8 cellular contexts compared by ENCODE assay signal in the genomic region with DNA sequence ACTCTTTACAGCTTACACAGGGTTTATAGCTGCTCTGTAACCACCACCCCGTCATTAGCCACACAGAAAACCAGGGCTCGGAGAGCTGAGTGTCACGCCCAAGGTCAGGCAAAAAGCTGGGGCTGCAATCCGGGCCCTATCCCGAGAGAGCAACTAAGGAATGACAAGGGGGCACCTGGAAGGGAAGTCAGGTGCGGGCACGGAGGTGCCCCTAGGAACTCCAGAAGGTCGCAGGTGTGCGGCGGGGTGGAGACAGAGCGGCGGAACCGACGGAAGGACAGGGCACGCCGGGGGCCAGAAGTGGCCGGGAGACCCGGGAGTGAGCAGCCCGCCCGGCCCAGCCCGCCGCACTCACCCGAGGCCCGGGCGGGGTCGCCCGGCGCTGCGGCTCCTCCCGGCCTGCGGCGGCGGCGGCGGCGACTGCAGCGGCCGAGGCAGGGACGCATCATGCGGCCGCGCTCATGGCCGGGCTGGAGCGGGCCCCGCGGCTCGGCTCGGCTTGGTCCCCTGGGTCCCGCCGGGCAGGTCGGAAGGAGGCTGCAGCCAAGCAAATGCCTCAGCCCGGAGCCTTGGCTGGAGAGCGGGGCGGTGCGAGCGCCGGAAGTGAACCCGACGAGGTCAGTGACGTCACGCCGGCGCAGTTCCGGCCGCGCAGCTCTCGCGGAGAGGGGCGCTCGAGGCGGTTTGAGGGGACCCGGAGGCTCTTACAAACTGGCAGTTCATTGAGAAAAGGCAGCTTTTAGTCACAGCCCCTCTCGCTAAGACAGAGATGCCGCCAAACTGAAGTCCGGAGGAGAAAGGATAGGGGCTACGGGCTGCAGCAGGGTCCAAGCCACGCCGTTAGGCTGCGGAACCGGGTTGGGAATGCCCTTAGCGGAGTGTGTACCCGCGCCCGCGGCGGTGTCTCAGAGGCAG. TPM values are rescaled to one million over a fixed set of nuclear protein-coding genes. Genes with fewer than 3 reads are reported as not detected.
DNase-seq lines count a peak whose midpoint lies in the region; ATAC-seq and TF ChIP-seq lines count a peak whose summit lies in the region.

A gene with protein sequence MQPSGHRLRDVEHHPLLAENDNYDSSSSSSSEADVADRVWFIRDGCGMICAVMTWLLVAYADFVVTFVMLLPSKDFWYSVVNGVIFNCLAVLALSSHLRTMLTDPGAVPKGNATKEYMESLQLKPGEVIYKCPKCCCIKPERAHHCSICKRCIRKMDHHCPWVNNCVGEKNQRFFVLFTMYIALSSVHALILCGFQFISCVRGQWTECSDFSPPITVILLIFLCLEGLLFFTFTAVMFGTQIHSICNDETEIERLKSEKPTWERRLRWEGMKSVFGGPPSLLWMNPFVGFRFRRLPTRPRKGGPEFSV (minus strand): TSS at position 605 of the 915 bp plus-strand sequence. CDS start 20,917 bp downstream, outside the sequence.

- H3K4me3 Mint-ChIP-seq in T-cell (peak within 1 kb of the TSS; percentile 95 to 97 (median 97)), progenitor cell of endocrine pancreas (ENCODE audit: low read depth) (peak within 1 kb of the TSS; percentile 98)

- POLR2A ChIA-PET in T-cell (lab: Charles Lee), result interaction anchor here (0.6 to 4.5 kb wide), 7 partner anchors 16 to 896 kb away, joined by 3 to 19 read pairs (median 7); partner anchors contain the start of gene KIAA0513 (in 1 of the 2)

- DNase-seq in GM10266 (ENCODE audit: extremely low spot score) (peak; percentile 96), HFF-Myc (ENCODE audit: extremely low read depth, low read depth) (no peak), NB4 (ENCODE audit: low read depth) (peak; percentile 94), T-cell (peak; percentile 67 to 88 (median 81)), heart left ventricle (peak; percentile 91 to 95 (median 92)), progenitor cell of endocrine pancreas (ENCODE audit: low spot score, unreplicated experiment) (peak; percentile 72), upper lobe of right lung (peak; percentile 94)

- TF ChIP-seq POLR2A in NB4 (IDR thresholded peaks at IDR 0.05; ENCODE audit: extremely low read depth, insufficient read length) (peak; percentile 93), heart left ventricle (IDR thresholded peaks at IDR 0.05) (peak; percentile 43 to 87)

- intact Hi-C loops in heart left ventricle (cut with DNase I), result loop anchor here in 2 of 10 donors (1.0 to 5.0 kb wide), 2 partner anchors 16 to 76 kb away; partner anchors contain the start of gene KIAA0513 (in 2 of the 2)
- intact Hi-C loops in upper lobe of right lung (cut with DNase I), result no loop called here

- H3K27me3 Mint-ChIP-seq in T-cell, result no peaks in the 10 kb centered on the region
- no peaks in the 10 kb centered on the region for H3K27me3 Mint-ChIP-seq in progenitor cell of endocrine pancreas

- H3K4me1 Mint-ChIP-seq in T-cell (peaks cover 40 to 45% (median 44%) of the 10 kb centered on the region in 3 donors), progenitor cell of endocrine pancreas (ENCODE audit: low read depth) (peaks cover 55% of the 10 kb centered on the region)

- whole genome bisulfite sequencing in adipose tissue, 3 donors, result 0 to 1% (median 0%) methylated on average over 66 to 86 of the region's 86 CpGs
- 0 to 1% (median 0%) methylated on average over 29 to 86 of the region's 86 CpGs for WGBS in heart left ventricle, 4 donors

- H3K27ac Mint-ChIP-seq in T-cell (peak within 1 kb of the TSS; percentile 97), progenitor cell of endocrine pancreas (peak within 1 kb of the TSS; percentile 98)

- ATAC-seq in T-cell (replicated peaks in 1 of 4), result peak; percentile 93 to 96 (median 94)
- ATAC-seq in heart left ventricle, result peak; percentile 90 to 97 (median 96)
- peak; percentile 96 for ATAC-seq in upper lobe of right lung

- no peaks in the 10 kb centered on the region for H3K27me3 ChIP-seq in heart left ventricle
- no peaks in the 10 kb centered on the region for H3K27me3 ChIP-seq in upper lobe of right lung

- H3K36me3 ChIP-seq in heart left ventricle (peaks cover 0 to 6% (median 0%) of the 10 kb centered on the region in 9 donors), upper lobe of right lung (peaks cover 6% of the 10 kb centered on the region)

- H3K4me1 ChIP-seq in heart left ventricle (peaks cover 6 to 69% (median 29%) of the 10 kb centered on the region in 12 donors), upper lobe of right lung (peaks cover 51% of the 10 kb centered on the region)

- H3K9me3 ChIP-seq in heart left ventricle (no peaks in the 10 kb centered on the region), upper lobe of right lung (no peaks in the 10 kb centered on the region)

- no peaks in the 10 kb centered on the region for H3K9me3 Mint-ChIP-seq in T-cell
- peaks cover 3% of the 10 kb centered on the region for H3K9me3 Mint-ChIP-seq in progenitor cell of endocrine pancreas (ENCODE audit: low read depth)

- TF ChIP-seq CTCF in GM10266 (IDR thresholded peaks at IDR 0.05; ENCODE audit: control insufficient read depth, insufficient read depth, low read depth, missing control alignments) (peak; percentile 4), HFF-Myc (IDR thresholded peaks at IDR 0.05; ENCODE audit: low read depth, low read length, missing control alignments) (no peak), NB4 (IDR thresholded peaks at IDR 0.05; ENCODE audit: low read depth, low read length) (no peak), heart left ventricle (IDR thresholded peaks at IDR 0.05) (peak in 3 of 12 donors; percentile 15 to 27 (median 27)), progenitor cell of endocrine pancreas (IDR thresholded peaks at IDR 0.05; ENCODE audit: unreplicated experiment) (peak; percentile 14), upper lobe of right lung (IDR thresholded peaks at IDR 0.05) (no peak)

- H3K27ac ChIP-seq in adipose tissue (ENCODE audit: low read depth, low read length) (no peak within 1 kb of the TSS), heart left ventricle (peak within 1 kb of the TSS; percentile 90 to 99 (median 96)), upper lobe of right lung (peak within 1 kb of the TSS; percentile 99)

- H3K4me3 ChIP-seq in HFF-Myc (replicated peaks; ENCODE audit: low read depth, low read length) (peak within 1 kb of the TSS; percentile 91), NB4 (ENCODE audit: low read depth, low read length) (peak within 1 kb of the TSS; percentile 93), heart left ventricle (peak within 1 kb of the TSS; percentile 75 to 99 (median 90)), upper lobe of right lung (peak within 1 kb of the TSS; percentile 83)

- H3K36me3 Mint-ChIP-seq in T-cell (peaks cover 3% of the 10 kb centered on the region), progenitor cell of endocrine pancreas (ENCODE audit: insufficient read depth) (no peaks in the 10 kb centered on the region)

- CTCF ChIA-PET in T-cell (lab: Charles Lee), result interaction anchor here (0.5 to 2.3 kb wide), 8 partner anchors 16 to 522 kb away, joined by 3 to 12 read pairs (median 4); partner anchors contain the start of gene KIAA0513 (in 1 of the 2)

RNA-seq across cellular contexts. Expression of the gene that starts here (rescaled TPM):
- total RNA-seq in T-cell (10 to 100 TPM; 33.5 to 43.9 (median 38.7) TPM), heart left ventricle (10 to 100 TPM; 32.9 to 66.7 (median 44.7) TPM), progenitor cell of endocrine pancreas (67.3 TPM in 2 replicates), upper lobe of right lung (79.7 TPM)
- polyA plus RNA-seq in adipose tissue (10 to 100 TPM; 13.3 to 29.0 (median 24.3) TPM), heart left ventricle (10 to 100 TPM; 12.0 to 29.7 TPM)

Comparison
In these comparisons a context has a peak if more than half of its experiments do, and no peak if none do; other contexts are left out.
1. CTCF ChIP-seq: peak in GM10266 (single experiment) and progenitor cell of endocrine pancreas (single experiment); none in HFF-Myc (single experiment), NB4 (single experiment) and upper lobe of right lung (single experiment).
2. Peak in every context shown above with its lines, with median percentiles within 50 percentile points of each other: H3K4me3 ChIP-seq and ATAC-seq.